ENCODE assay signal across 8 cellular contexts in the genomic region with DNA sequence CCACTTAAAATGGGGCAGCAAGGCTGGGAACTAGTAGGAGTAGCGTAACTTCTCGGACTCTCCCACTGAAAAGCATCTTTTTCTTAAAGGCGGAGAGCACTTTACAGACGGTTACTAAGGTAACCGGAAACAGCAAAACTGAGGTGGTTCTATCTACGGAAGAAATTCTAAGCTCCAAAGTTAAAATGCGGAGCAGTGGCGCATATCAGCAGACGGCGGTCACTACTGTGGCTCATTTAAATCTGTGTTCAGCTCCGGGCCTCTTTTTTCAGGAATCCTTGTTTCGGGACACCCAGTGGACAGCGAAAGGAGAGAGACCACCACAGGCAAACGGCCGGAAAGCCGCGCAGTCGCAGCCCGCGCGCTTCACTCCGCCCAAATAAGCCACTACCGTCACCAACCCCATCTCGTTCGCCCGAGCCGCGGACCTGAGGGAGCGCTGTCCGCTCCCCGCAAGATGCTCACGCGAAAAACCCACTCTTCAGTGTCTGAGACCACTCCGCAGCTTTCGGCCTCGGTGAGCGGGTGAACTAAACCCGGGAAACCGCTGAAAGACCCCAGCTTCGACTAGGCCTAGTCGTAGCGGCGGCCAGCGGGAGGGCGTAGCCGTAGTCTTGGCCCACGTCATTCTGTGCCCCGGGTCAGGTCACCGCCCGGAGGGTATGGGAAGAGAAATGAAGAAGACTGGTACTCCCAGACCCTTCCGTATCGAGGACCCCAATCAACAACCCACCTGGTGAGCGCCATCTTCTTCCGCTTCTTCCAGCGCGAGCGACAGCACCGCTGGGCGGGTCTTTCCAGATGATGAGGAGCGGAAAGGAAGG. TPM values are rescaled to one million over a fixed set of nuclear protein-coding genes. Genes with fewer than 3 reads are reported as not detected.
DNase-seq lines count a peak whose midpoint lies in the region; ATAC-seq and TF ChIP-seq lines count a peak whose summit lies in the region.

Gene SNW1, minus strand, starts transcription at position 776 of the 824 bp plus-strand sequence. Its CDS starts 29 bp downstream, at position 747.

- WGBS in liver, result under 1% methylated on average over 60 of the region's 60 CpGs

- peak in 25 of 56 donors; percentile 6 to 57 (median 30) for TF ChIP-seq CTCF in dorsolateral prefrontal cortex (IDR thresholded peaks at IDR 0.05 in 54 of 56, conservative IDR thresholded peaks at IDR 0.05 in 2 of 56; ENCODE audit: low read depth in 1 of 56, partially characterized antibody in 56 of 56)
- no peak for TF ChIP-seq CTCF in liver (IDR thresholded peaks at IDR 0.05; ENCODE audit: low read depth, low read length, missing input control)

- peak within 1 kb of the TSS; percentile 68 to 98 (median 91) for H3K27ac ChIP-seq in dorsolateral prefrontal cortex
- H3K27ac ChIP-seq in liver (ENCODE audit: low read depth in 1 of 2, low read length in 2 of 2), result peak within 1 kb of the TSS; percentile 82 to 85

- H3K4me1 ChIP-seq in liver (ENCODE audit: control insufficient read depth in 4 of 4, insufficient read depth in 4 of 4, low read length in 3 of 4), result peaks cover 7 to 19% (median 10%) of the 10 kb centered on the region in 4 donors

- ATAC-seq in GM18868 (IDR thresholded peaks at IDR 0.05; ENCODE audit: unreplicated experiment) (peak; percentile 93), HG03108 (IDR thresholded peaks at IDR 0.05; ENCODE audit: unreplicated experiment) (peak; percentile 97)

- peak within 1 kb of the TSS; percentile 79 to 89 for H3K9ac ChIP-seq in liver (ENCODE audit: low read depth in 1 of 2, low read length in 2 of 2)

- intact Hi-C loops in dorsolateral prefrontal cortex (cut with DNase I), result loop anchor here (2.0 to 5.0 kb wide), 3 partner anchors 40 to 77 kb away; partner anchors contain the start of genes ADCK1 (in 2 of the 2), ALKBH1 (in 1 of the 2) and SLIRP (in 1 of the 2)

- H3K27me3 ChIP-seq in dorsolateral prefrontal cortex, result no peaks in the 10 kb centered on the region
- H3K27me3 ChIP-seq in liver (ENCODE audit: control insufficient read depth in 4 of 4, insufficient read depth in 4 of 4, low read length in 3 of 4), result no peaks in the 10 kb centered on the region

- no peak for TF ChIP-seq RAD21 in liver (IDR thresholded peaks at IDR 0.05)

- peak within 1 kb of the TSS; percentile 63 to 100 (median 93) for H3K4me3 ChIP-seq in dorsolateral prefrontal cortex
- H3K4me3 ChIP-seq in liver (ENCODE audit: low read depth in 1 of 3, low read length in 3 of 3), result peak within 1 kb of the TSS; percentile 78 to 96 (median 93)

- DNase-seq in AG08395 (ENCODE audit: low spot score) (peak; percentile 97), NCI-H460 (ENCODE audit: extremely low read depth, low read depth) (peak; percentile 91), dorsolateral prefrontal cortex (peak; percentile 93 to 97 (median 96))
- DNase-seq in activated CD4-positive, alpha-beta T cell treated with anti-CD3 and anti-CD28 coated beads, Interleukin-2, amount 50 U/mL, for 48 hours, result peak; percentile 87 to 93
- peak; percentile 93 for DNase-seq in stimulated activated CD4-positive, alpha-beta T cell treated with anti-CD3 and anti-CD28 coated beads, Interleukin-4, amount 100 ng/mL, for 24 hours

- H3K9me3 ChIP-seq in liver (ENCODE audit: control insufficient read depth in 4 of 4, low read length in 3 of 4), result no peaks in the 10 kb centered on the region

- H3K36me3 ChIP-seq in liver (ENCODE audit: control insufficient read depth in 4 of 4, insufficient read depth in 3 of 4, low read depth in 1 of 4, low read length in 3 of 4), result peaks cover 0 to 2% (median 0%) of the 10 kb centered on the region in 4 donors

TF ChIP-seq in liver, 16 proteins besides CTCF, POLR2A, EP300 and RAD21:
- TF ChIP-seq, protein P1, sequence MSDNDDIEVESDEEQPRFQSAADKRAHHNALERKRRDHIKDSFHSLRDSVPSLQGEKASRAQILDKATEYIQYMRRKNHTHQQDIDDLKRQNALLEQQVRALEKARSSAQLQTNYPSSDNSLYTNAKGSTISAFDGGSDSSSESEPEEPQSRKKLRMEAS (IDR thresholded peaks at IDR 0.05), result peak; percentile 44
- TF ChIP-seq GABPA (IDR thresholded peaks at IDR 0.05 in 1 of 2, conservative IDR thresholded peaks at IDR 0.05 in 1 of 2) (peak; percentile 38 to 88), ZBTB33 (IDR thresholded peaks at IDR 0.05) (no peak), TAF1 (conservative IDR thresholded peaks at IDR 0.05) (no peak), HNF4A (conservative IDR thresholded peaks at IDR 0.05) (no peak), RXRA (IDR thresholded peaks at IDR 0.05) (no peak), NR2F2 (IDR thresholded peaks at IDR 0.05) (no peak), FOXA2 (IDR thresholded peaks at IDR 0.05) (no peak), JUND (IDR thresholded peaks at IDR 0.05) (no peak), YY1 (IDR thresholded peaks at IDR 0.05) (peak; percentile 98), FOXA1 (IDR thresholded peaks at IDR 0.05) (no peak), SP1 (IDR thresholded peaks at IDR 0.05) (no peak), HNF4G (IDR thresholded peaks at IDR 0.05) (no peak), EGR1 (IDR thresholded peaks at IDR 0.05; ENCODE audit: low read depth in 2 of 2) (no peak), REST (IDR thresholded peaks at IDR 0.05) (no peak)
- TF ChIP-seq, protein P2, sequence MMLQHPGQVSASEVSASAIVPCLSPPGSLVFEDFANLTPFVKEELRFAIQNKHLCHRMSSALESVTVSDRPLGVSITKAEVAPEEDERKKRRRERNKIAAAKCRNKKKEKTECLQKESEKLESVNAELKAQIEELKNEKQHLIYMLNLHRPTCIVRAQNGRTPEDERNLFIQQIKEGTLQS (IDR thresholded peaks at IDR 0.05), result no peak

RNA-seq across cellular contexts. Expression of gene SNW1, which starts in this region (rescaled TPM):
- 104 and 115 TPM in 2 replicates for total RNA-seq in NCI-H460 (2014; rRNA removed; shearing (Covaris generic))
- polyA plus RNA-seq in NCI-H460 (2014; cell fraction: nucleus; rRNA removed), result 44.2 and 92.3 TPM in 2 replicates
- total RNA-seq in dorsolateral prefrontal cortex (10 to 100 TPM; 37.1 to 77.1 (median 57.5) TPM), liver (10 to 100 TPM; 18.4 to 33.8 TPM)
- polyA plus RNA-seq in liver, result 10 to 100 TPM; 17.3 to 18.4 TPM

Comparison
In these comparisons a context has a peak if more than half of its experiments do, and no peak if none do; other contexts are left out.
1. Peak in every context shown above with its lines: DNase-seq, ATAC-seq, H3K4me3 ChIP-seq and H3K27ac ChIP-seq.